ENCODE assay signal across 8 cellular contexts in the genomic region with DNA sequence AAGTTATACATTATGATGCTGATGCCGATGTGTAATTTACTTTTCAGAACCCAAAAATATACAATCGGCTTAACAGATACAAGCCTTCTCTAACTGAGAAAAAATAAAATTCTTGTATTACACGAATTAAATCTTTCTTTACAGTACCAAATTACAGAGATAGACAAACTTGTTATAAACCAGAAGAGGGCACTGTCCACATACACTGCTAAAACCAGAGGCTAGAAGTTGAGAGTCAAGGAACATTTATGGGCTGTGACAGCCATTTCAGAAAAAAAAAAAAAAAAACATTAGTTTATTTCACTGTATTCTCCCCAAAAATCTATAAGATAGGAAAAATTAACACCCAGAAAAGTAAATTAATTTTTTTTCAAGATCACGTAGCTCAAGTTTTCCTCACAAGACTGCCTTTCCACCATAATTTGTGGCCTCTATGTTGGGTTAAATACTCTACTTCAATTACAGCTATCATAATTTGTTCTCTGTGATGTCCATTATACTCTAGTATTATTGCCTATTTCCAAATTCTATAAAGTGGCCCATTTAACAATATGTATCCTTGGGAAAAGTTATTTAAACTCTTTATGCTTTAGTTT. TPM values are rescaled to one million over a fixed set of nuclear protein-coding genes. Genes with fewer than 3 reads are reported as not detected.
DNase-seq lines count a peak whose midpoint lies in the region; ATAC-seq and TF ChIP-seq lines count a peak whose summit lies in the region.

No MANE protein-coding gene starts in this region.

- no peaks in the 10 kb centered on the region for H3K36me3 ChIP-seq in transverse colon

- peak overlapping the region in 2 of 4 donors; percentile 84 to 85 for H3K27ac ChIP-seq in transverse colon

- TF ChIP-seq POLR2A in transverse colon (IDR thresholded peaks at IDR 0.05): no peak

- intact Hi-C loops in transverse colon (cut with DNase I; ENCODE audit: low total_unique reads): loop anchor here (5.0 kb wide), 1 partner anchor 300 kb away; no protein-coding TSS in a partner anchor

- H3K9me3 ChIP-seq in transverse colon: no peaks in the 10 kb centered on the region

- H3K4me1 ChIP-seq in transverse colon: peaks cover 0 to 25% (median 11%) of the 10 kb centered on the region in 4 donors

- WGBS in transverse colon (ENCODE audit: low coverage in 1 of 2), 2 donors: 35 to 47% methylated on average over 4 of the region's 4 CpGs

- no peak for TF ChIP-seq EP300 in transverse colon (IDR thresholded peaks at IDR 0.05; ENCODE audit: low read depth)

- H3K27me3 ChIP-seq in transverse colon: no peaks in the 10 kb centered on the region

- DNase-seq in COLO829 (ENCODE audit: low spot score) (peak; percentile 76), NAMALWA (ENCODE audit: low spot score) (peak; percentile 55), astrocyte of the spinal cord (ENCODE audit: low read depth, low spot score) (peak; percentile 76), inferior parietal cortex (ENCODE audit: extremely low spot score) (peak; percentile 56), transverse colon (no peak)
- no peak for DNase-seq in activated CD8-positive, alpha-beta memory T cell treated with anti-CD3 and anti-CD28 coated beads, Interleukin-2, amount 50 U/mL, for 4 hours

- TF ChIP-seq CTCF in astrocyte of the spinal cord (IDR thresholded peaks at IDR 0.05; ENCODE audit: low read depth, low read length) (peak; percentile 59), transverse colon (IDR thresholded peaks at IDR 0.05) (peak; percentile 55 to 84 (median 64))

- no peak overlapping the region for H3K4me3 ChIP-seq in astrocyte of the spinal cord (ENCODE audit: low read depth, low read length)
- H3K4me3 ChIP-seq in transverse colon: no peak overlapping the region

- ATAC-seq in GM21390 (IDR thresholded peaks at IDR 0.05; ENCODE audit: unreplicated experiment) (peak; percentile 72), GM21447 (IDR thresholded peaks at IDR 0.05; ENCODE audit: unreplicated experiment) (no peak)

- in situ Hi-C loops in astrocyte of the spinal cord (cut with HindIII; ENCODE audit: low sequenced_read_pairs) (no loop called here), transverse colon (cut with MboI; ENCODE audit: low pct_ligation_motif_present in 1 of 4, low pct_unique_long_range_greater_than_20kb in 1 of 4, low sequenced_read_pairs in 3 of 4) (loop anchor here in 2 of 4 donors (10.0 kb wide), 3 partner anchors 158 to 298 kb away; no protein-coding TSS in a partner anchor)

RNA-seq across cellular contexts. Expression of a gene that starts 12.0 kb away (rescaled TPM):
- total RNA-seq in transverse colon: 1 to 10 TPM in 3 of 4 donors, not detected in 1; 1.2 to 4.0 (median 4.0) TPM

Comparison
In these comparisons a context has a peak if more than half of its experiments do, and no peak if none do; other contexts are left out.
1. DNase-seq: peak in COLO829 (single experiment), NAMALWA (single experiment), astrocyte of the spinal cord (single experiment) and inferior parietal cortex (single experiment); none in transverse colon (single experiment) and activated CD8-positive, alpha-beta memory T cell treated with anti-CD3 and anti-CD28 coated beads, Interleukin-2, amount 50 U/mL, for 4 hours (single experiment).